2 cellular contexts compared by ENCODE assay signal in the genomic region with DNA sequence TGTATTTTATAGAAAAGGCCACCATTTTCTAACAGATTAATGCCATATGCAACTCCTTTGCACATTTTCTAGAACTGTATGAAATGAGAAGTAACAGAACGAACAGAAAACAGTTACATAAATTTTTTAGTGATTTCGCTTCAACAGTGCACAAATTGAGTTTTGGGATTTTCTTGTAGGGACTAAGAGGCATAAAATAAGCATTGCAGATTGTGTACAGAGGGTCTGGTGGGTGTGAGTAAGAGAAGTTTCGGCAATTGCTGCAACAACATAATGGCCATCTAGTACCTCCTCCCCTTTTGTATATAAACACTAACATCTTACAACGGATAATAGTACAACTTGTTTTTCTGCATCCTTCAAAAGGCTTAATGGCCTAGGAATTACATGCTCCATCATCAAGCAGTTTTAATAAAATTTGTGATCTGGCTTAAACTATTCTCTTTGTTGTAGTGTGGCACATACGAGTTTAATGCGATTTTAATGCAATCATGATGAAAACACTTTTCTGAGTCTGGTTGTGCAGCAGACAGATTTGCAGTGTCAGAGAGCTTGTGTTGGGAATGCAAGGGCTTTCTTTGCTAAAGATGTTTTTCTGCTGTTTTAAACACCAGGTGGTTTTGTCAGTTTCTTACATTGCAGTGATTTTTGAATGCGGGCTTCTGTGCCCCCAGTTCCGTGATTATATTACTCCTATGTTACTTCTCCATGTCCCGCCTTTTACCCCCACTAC.
TF ChIP-seq lines count a peak whose summit lies in the region.

No MANE protein-coding gene starts in this region.

TF ChIP-seq in SK-N-SH, 30 proteins besides CTCF, POLR2A, EP300 and RAD21 (continued from another document):
- TF ChIP-seq, protein P1, sequence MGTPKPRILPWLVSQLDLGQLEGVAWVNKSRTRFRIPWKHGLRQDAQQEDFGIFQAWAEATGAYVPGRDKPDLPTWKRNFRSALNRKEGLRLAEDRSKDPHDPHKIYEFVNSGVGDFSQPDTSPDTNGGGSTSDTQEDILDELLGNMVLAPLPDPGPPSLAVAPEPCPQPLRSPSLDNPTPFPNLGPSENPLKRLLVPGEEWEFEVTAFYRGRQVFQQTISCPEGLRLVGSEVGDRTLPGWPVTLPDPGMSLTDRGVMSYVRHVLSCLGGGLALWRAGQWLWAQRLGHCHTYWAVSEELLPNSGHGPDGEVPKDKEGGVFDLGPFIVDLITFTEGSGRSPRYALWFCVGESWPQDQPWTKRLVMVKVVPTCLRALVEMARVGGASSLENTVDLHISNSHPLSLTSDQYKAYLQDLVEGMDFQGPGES (IDR thresholded peaks at IDR 0.05; ENCODE audit: low read depth, low read length), result no peak
- TF ChIP-seq, protein P2, sequence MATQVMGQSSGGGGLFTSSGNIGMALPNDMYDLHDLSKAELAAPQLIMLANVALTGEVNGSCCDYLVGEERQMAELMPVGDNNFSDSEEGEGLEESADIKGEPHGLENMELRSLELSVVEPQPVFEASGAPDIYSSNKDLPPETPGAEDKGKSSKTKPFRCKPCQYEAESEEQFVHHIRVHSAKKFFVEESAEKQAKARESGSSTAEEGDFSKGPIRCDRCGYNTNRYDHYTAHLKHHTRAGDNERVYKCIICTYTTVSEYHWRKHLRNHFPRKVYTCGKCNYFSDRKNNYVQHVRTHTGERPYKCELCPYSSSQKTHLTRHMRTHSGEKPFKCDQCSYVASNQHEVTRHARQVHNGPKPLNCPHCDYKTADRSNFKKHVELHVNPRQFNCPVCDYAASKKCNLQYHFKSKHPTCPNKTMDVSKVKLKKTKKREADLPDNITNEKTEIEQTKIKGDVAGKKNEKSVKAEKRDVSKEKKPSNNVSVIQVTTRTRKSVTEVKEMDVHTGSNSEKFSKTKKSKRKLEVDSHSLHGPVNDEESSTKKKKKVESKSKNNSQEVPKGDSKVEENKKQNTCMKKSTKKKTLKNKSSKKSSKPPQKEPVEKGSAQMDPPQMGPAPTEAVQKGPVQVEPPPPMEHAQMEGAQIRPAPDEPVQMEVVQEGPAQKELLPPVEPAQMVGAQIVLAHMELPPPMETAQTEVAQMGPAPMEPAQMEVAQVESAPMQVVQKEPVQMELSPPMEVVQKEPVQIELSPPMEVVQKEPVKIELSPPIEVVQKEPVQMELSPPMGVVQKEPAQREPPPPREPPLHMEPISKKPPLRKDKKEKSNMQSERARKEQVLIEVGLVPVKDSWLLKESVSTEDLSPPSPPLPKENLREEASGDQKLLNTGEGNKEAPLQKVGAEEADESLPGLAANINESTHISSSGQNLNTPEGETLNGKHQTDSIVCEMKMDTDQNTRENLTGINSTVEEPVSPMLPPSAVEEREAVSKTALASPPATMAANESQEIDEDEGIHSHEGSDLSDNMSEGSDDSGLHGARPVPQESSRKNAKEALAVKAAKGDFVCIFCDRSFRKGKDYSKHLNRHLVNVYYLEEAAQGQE (IDR thresholded peaks at IDR 0.05; ENCODE audit: low read depth, low read length), result no peak
- TF ChIP-seq ELF1 (IDR thresholded peaks at IDR 0.05) (no peak), JUND (IDR thresholded peaks at IDR 0.05) (no peak), NRF1 (IDR thresholded peaks at IDR 0.05; ENCODE audit: low read depth, low read length) (no peak), EZH2phosphoT487 (IDR thresholded peaks at IDR 0.05; ENCODE audit: borderline replicate concordance, low read depth) (no peak), RXRA (IDR thresholded peaks at IDR 0.05; ENCODE audit: borderline replicate concordance, low read depth) (no peak)
- TF ChIP-seq, protein P3, sequence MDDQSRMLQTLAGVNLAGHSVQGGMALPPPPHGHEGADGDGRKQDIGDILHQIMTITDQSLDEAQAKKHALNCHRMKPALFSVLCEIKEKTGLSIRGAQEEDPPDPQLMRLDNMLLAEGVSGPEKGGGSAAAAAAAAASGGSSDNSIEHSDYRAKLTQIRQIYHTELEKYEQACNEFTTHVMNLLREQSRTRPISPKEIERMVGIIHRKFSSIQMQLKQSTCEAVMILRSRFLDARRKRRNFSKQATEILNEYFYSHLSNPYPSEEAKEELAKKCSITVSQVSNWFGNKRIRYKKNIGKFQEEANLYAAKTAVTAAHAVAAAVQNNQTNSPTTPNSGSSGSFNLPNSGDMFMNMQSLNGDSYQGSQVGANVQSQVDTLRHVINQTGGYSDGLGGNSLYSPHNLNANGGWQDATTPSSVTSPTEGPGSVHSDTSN (IDR thresholded peaks at IDR 0.05), result no peak

TF ChIP-seq in SK-N-SH treated with all-trans-retinoic acid at 6 μM for 48 hours, 23 proteins besides CTCF, POLR2A, EP300 and RAD21 (continued from another document):
- TF ChIP-seq, protein P4, sequence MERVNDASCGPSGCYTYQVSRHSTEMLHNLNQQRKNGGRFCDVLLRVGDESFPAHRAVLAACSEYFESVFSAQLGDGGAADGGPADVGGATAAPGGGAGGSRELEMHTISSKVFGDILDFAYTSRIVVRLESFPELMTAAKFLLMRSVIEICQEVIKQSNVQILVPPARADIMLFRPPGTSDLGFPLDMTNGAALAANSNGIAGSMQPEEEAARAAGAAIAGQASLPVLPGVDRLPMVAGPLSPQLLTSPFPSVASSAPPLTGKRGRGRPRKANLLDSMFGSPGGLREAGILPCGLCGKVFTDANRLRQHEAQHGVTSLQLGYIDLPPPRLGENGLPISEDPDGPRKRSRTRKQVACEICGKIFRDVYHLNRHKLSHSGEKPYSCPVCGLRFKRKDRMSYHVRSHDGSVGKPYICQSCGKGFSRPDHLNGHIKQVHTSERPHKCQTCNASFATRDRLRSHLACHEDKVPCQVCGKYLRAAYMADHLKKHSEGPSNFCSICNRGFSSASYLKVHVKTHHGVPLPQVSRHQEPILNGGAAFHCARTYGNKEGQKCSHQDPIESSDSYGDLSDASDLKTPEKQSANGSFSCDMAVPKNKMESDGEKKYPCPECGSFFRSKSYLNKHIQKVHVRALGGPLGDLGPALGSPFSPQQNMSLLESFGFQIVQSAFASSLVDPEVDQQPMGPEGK (CRISPR knock-in tag; IDR thresholded peaks at IDR 0.05; ENCODE audit: borderline replicate concordance), result no peak
- no peak for TF ChIP-seq ISL1 (CRISPR knock-in tag; IDR thresholded peaks at IDR 0.05)
- TF ChIP-seq ESRRG (CRISPR knock-in tag; IDR thresholded peaks at IDR 0.05), result no peak
- no peak for TF ChIP-seq ZFP3 (CRISPR knock-in tag; IDR thresholded peaks at IDR 0.05)
- no peak for TF ChIP-seq GLIS3 (CRISPR knock-in tag; IDR thresholded peaks at IDR 0.05)
- TF ChIP-seq ZNF8 (CRISPR knock-in tag; IDR thresholded peaks at IDR 0.05), result no peak
- no peak for TF ChIP-seq ZC3H10 (CRISPR knock-in tag; IDR thresholded peaks at IDR 0.05)
- no peak for TF ChIP-seq ZFP30 (CRISPR knock-in tag; IDR thresholded peaks at IDR 0.05)
- TF ChIP-seq, protein P5, sequence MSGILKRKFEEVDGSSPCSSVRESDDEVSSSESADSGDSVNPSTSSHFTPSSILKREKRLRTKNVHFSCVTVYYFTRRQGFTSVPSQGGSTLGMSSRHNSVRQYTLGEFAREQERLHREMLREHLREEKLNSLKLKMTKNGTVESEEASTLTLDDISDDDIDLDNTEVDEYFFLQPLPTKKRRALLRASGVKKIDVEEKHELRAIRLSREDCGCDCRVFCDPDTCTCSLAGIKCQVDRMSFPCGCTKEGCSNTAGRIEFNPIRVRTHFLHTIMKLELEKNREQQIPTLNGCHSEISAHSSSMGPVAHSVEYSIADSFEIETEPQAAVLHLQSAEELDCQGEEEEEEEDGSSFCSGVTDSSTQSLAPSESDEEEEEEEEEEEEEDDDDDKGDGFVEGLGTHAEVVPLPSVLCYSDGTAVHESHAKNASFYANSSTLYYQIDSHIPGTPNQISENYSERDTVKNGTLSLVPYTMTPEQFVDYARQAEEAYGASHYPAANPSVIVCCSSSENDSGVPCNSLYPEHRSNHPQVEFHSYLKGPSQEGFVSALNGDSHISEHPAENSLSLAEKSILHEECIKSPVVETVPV (CRISPR knock-in tag; IDR thresholded peaks at IDR 0.05), result no peak
- no peak for TF ChIP-seq RARB (CRISPR knock-in tag; IDR thresholded peaks at IDR 0.05)
- no peak for TF ChIP-seq ARNTL (CRISPR knock-in tag; IDR thresholded peaks at IDR 0.05; ENCODE audit: borderline replicate concordance, low read depth)
- TF ChIP-seq TOX (CRISPR knock-in tag; IDR thresholded peaks at IDR 0.05; ENCODE audit: borderline replicate concordance), result no peak
